Comparison of ENCODE assay signal across 36 cellular contexts in the genomic region with DNA sequence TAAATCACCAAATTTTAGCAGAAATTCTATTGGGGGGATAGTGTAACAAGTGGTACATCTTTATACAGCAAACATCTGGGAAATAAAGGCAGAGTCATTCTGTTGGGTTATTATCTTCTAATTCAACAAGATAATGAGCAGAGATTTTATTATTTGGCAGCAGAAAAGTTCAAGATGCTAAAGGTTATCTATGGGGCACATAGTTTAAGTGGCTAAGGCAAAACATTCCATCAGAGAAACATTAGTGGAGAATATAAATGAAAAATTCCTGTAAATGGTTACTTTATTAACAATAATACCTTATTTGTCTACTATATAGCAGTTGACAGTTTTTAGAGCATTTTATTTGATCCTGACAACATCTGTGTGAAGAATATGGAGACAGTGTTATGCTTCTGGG.
"Had no signal": no experiment of that assay in that cellular context is flagged by ENCODE, and none has a peak within 500 bp of the region (broad histone marks: within the 10 kb centered on the region; RNA-seq: fewer than 3 reads in every experiment).

No MANE protein-coding gene starts in this region.

- H3K9me3 ChIP-seq: MG63 had no signal

- H3K27ac ChIP-seq: KMS-11 had no signal

- H3K36me3 ChIP-seq: MG63 had no signal

- H3K4me2 ChIP-seq: KMS-11 had no signal

- H3K27me3 ChIP-seq: MG63 had no signal

- DNase-seq: Karpas-422, Kasumi-1, MG63, MM.1S, MV-4-11, NCI-H1048, NCI-H1092, NCI-H1092 treated with DMSO at 0.1 percent for 48 hours, NCI-H1105, NCI-H1105 treated with DMSO at 0.1 percent for 48 hours, NCI-H1417, NCI-H1417 treated with DMSO at 0.1 percent for 48 hours, NCI-H1436, NCI-H1436 treated with DMSO at 0.1 percent for 48 hours, NCI-H146, NCI-H1694, NCI-H1694 treated with DMSO at 0.1 percent for 48 hours, NCI-H187, NCI-H187 treated with DMSO at 0.1 percent for 48 hours, NCI-H1930, NCI-H2029, NCI-H2029 treated with DMSO at 0.1 percent for 48 hours, NCI-H2081, NCI-H2081 treated with DMSO at 0.1 percent for 48 hours, NCI-H2107, NCI-H2171, NCI-H2171 treated with DMSO at 0.1 percent for 48 hours, NCI-H2227 treated with DMSO at 0.1 percent for 48 hours, NCI-H226, NCI-H345, NCI-H446, NCI-H446 treated with DMSO at 0.1 percent for 48 hours, NCI-H510A, NCI-H510A treated with DMSO at 0.1 percent for 48 hours, NCI-H524 had no signal

- H3K4me3 ChIP-seq: MG63 had no signal

- H3K9ac ChIP-seq: KMS-11 had no signal
